ENCODE assay signal across 10 cellular contexts in the genomic region with DNA sequence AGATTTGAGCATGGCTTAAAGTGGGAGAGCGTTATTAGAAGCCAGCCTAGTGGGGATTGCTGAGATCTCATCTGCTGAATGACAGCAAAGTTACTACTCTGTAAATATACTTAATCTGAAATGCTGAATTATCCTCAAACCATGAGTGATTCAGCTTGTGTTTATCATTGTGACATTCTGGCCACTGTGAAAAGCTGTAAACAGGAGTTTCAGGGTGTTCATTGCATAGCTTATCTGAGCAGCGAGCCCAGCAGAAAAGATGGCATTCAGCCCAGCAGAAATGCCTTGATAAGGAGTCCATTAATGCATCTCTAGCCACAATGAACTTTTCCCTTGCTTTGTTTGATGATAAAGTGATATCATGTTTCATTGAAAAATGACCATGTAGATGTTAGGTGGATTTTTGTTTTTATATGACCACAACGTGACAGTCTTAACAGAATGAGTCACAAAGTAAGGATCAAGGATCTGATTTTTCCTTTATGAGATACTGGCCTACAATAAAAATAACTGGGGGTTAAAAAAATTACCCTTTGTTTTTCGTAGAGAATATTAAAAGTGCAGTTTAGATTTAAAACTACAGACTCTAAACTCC. TPM values are rescaled to one million over a fixed set of nuclear protein-coding genes. Genes with fewer than 3 reads are reported as not detected.
DNase-seq lines count a peak whose midpoint lies in the region; ATAC-seq lines count a peak whose summit lies in the region.
"Had no signal": no experiment of that assay in that cellular context is flagged by ENCODE, and none has a peak within 500 bp of the region (broad histone marks: within the 10 kb centered on the region; RNA-seq: fewer than 3 reads in every experiment).

No MANE protein-coding gene starts in this region.

- peak overlapping the region; percentile 12 for H3K27ac Mint-ChIP-seq in memory B cell

- ATAC-seq in memory B cell (ENCODE audit: low read depth) (no peak), HG03342 (IDR thresholded peaks at IDR 0.05; ENCODE audit: unreplicated experiment) (no peak), GM21723 (IDR thresholded peaks at IDR 0.05; ENCODE audit: unreplicated experiment) (no peak), HG03045 (IDR thresholded peaks at IDR 0.05; ENCODE audit: unreplicated experiment) (no peak), GM19351 (IDR thresholded peaks at IDR 0.05; ENCODE audit: unreplicated experiment) (no peak)

- H3K27me3 ChIP-seq in ACC112 (ENCODE audit: insufficient read depth, low read length), result no peaks in the 10 kb centered on the region

- peak; percentile 95 for DNase-seq in HT1080 (ENCODE audit: low read depth)
- peak; percentile 53 for DNase-seq in amniotic stem cell (lab: John Stamatoyannopoulos, UW)
- no peak for DNase-seq in memory B cell (ENCODE audit: low spot score in 2 of 2)
- DNase-seq: amygdala, NCI-H510A had no signal

- H3K9me3 Mint-ChIP-seq in memory B cell, result no peaks in the 10 kb centered on the region

- no peaks in the 10 kb centered on the region for H3K36me3 ChIP-seq in ACC112 (ENCODE audit: insufficient read depth, low read length)

- H2AFZ ChIP-seq in ACC112 (ENCODE audit: low read length, unreplicated experiment), result no peak overlapping the region

- peak overlapping the region; percentile 49 for H3K4me3 ChIP-seq in ACC112 (ENCODE audit: low read depth, low read length)

- H3K4me1 Mint-ChIP-seq in memory B cell, result peaks cover 43% of the 10 kb centered on the region

- H3K36me3 Mint-ChIP-seq in memory B cell, result peaks cover 11% of the 10 kb centered on the region

- H3K4me3 Mint-ChIP-seq in memory B cell, result no peak overlapping the region

- peaks cover 43% of the 10 kb centered on the region for H3K79me2 ChIP-seq in ACC112 (ENCODE audit: control insufficient read depth, insufficient read depth, low read length, unreplicated experiment)

- H3K4me1 ChIP-seq in ACC112 (ENCODE audit: control insufficient read depth, insufficient read depth, low read length, unreplicated experiment), result peaks cover 47% of the 10 kb centered on the region

- no peaks in the 10 kb centered on the region for H3K27me3 Mint-ChIP-seq in memory B cell

- H3K27ac ChIP-seq in ACC112 (ENCODE audit: low read depth, low read length), result peak overlapping the region; percentile 94

RNA-seq across cellular contexts. Expression of gene TES, which starts 7.8 kb away (rescaled TPM):
- total RNA-seq in HT1080 (2014; rRNA removed; shearing (Covaris generic)), result 48.8 and 54.8 TPM in 2 replicates
- polyA plus RNA-seq in HT1080 (2015; cell fraction: cytosol; rRNA removed), result 38.5 and 46.2 TPM in 2 replicates
- 178 and 196 TPM in 2 replicates for polyA plus RNA-seq in HT1080 (2015; cell fraction: nucleus; rRNA removed)

Comparison
In these comparisons a context has a peak if more than half of its experiments do, and no peak if none do; other contexts are left out.
1. DNase-seq: peak in HT1080 (single experiment) and amniotic stem cell (single experiment); none in memory B cell (0 of 2).